Comparison of ENCODE assay signal across 30 cellular contexts in genomic region chrX:6679550-6679949, GRCh38.
"Had no signal": no experiment of that assay in that cellular context is flagged by ENCODE, and none has a peak within 500 bp of the region (broad histone marks: within the 10 kb centered on the region; RNA-seq: fewer than 3 reads in every experiment).

No MANE protein-coding gene starts in this region.

- DNase-seq: Karpas-422, Kasumi-1, MG63, MM.1S, MV-4-11, NCI-H1048, NCI-H1092, NCI-H1105, NCI-H1436, NCI-H1436 treated with DMSO at 0.1 percent for 48 hours, NCI-H146, NCI-H1694, NCI-H1694 treated with DMSO at 0.1 percent for 48 hours, NCI-H187, NCI-H187 treated with DMSO at 0.1 percent for 48 hours, NCI-H1930, NCI-H2029, NCI-H2029 treated with DMSO at 0.1 percent for 48 hours, NCI-H2081, NCI-H2081 treated with DMSO at 0.1 percent for 48 hours, NCI-H2107, NCI-H2171, NCI-H2171 treated with DMSO at 0.1 percent for 48 hours, NCI-H2227 treated with DMSO at 0.1 percent for 48 hours, NCI-H226, NCI-H345, NCI-H446, NCI-H446 treated with DMSO at 0.1 percent for 48 hours, NCI-H510A, NCI-H510A treated with DMSO at 0.1 percent for 48 hours had no signal

- H3K36me3 ChIP-seq: MG63 had no signal

- H3K9me3 ChIP-seq: MG63 had no signal

- H3K4me3 ChIP-seq: MG63 had no signal
